17 cellular contexts compared by ENCODE assay signal in genomic region chr11:76685841-76686240, GRCh38. TPM values are rescaled to one million over a fixed set of nuclear protein-coding genes. Genes with fewer than 3 reads are reported as not detected.
DNase-seq lines count a peak whose midpoint lies in the region; ATAC-seq lines count a peak whose summit lies in the region.
"Had no signal": no experiment of that assay in that cellular context is flagged by ENCODE, and none has a peak within 500 bp of the region (broad histone marks: within the 10 kb centered on the region; RNA-seq: fewer than 3 reads in every experiment).

No MANE protein-coding gene starts in this region.

- POLR2A ChIA-PET in activated naive CD8-positive, alpha-beta T cell treated with anti-CD3 and anti-CD28 coated beads, Interleukin-2, amount 10 ng/mL, durations not matched to agents 7 days and 5 days (lab: Charles Lee) = interaction anchor here (1.0 kb wide), 1 partner anchor 451 kb away, joined by 6 read pairs; no protein-coding TSS in a partner anchor

- peaks cover 18% of the 10 kb centered on the region for H3K4me1 Mint-ChIP-seq in stimulated activated naive CD8-positive, alpha-beta T cell treated with anti-CD3 and anti-CD28 coated beads, Interleukin-15, Interleukin-2, amounts not matched to agents 100 ng/mL and 50 ng/mL, for 24 hours (ENCODE audit: low read depth)
- peaks cover 22% of the 10 kb centered on the region for H3K4me1 Mint-ChIP-seq in activated naive CD8-positive, alpha-beta T cell treated with anti-CD3 and anti-CD28 coated beads, Interleukin-2, amount 10 ng/mL, durations not matched to agents 7 days and 5 days

- ATAC-seq in stimulated activated naive CD8-positive, alpha-beta T cell treated with anti-CD3 and anti-CD28 coated beads, Interleukin-15, Interleukin-2, amounts not matched to agents 100 U/mL and 50 U/mL, for 24 hours = no peak
- ATAC-seq in activated naive CD8-positive, alpha-beta T cell treated with anti-CD3 and anti-CD28 coated beads, Interleukin-2, amount 10 ng/mL, durations not matched to agents 7 days and 5 days (ENCODE audit: low read depth) = no peak
- ATAC-seq in GM21367 (IDR thresholded peaks at IDR 0.05; ENCODE audit: unreplicated experiment) (no peak), HG02642 (IDR thresholded peaks at IDR 0.05; ENCODE audit: poor library complexity, unreplicated experiment) (no peak)
- ATAC-seq: heart right ventricle had no signal

- no peaks in the 10 kb centered on the region for H3K9me3 Mint-ChIP-seq in stimulated activated naive CD8-positive, alpha-beta T cell treated with anti-CD3 and anti-CD28 coated beads, Interleukin-15, Interleukin-2, amounts not matched to agents 100 ng/mL and 50 ng/mL, for 24 hours
- H3K9me3 Mint-ChIP-seq in activated naive CD8-positive, alpha-beta T cell treated with anti-CD3 and anti-CD28 coated beads, Interleukin-2, amount 10 ng/mL, durations not matched to agents 7 days and 5 days = no peaks in the 10 kb centered on the region

- H3K27me3 Mint-ChIP-seq in stimulated activated naive CD8-positive, alpha-beta T cell treated with anti-CD3 and anti-CD28 coated beads, Interleukin-15, Interleukin-2, amounts not matched to agents 100 ng/mL and 50 ng/mL, for 24 hours = peaks cover 6% of the 10 kb centered on the region
- H3K27me3 Mint-ChIP-seq in activated naive CD8-positive, alpha-beta T cell treated with anti-CD3 and anti-CD28 coated beads, Interleukin-2, amount 10 ng/mL, durations not matched to agents 7 days and 5 days = peaks cover 7% of the 10 kb centered on the region

- H3K36me3 Mint-ChIP-seq in stimulated activated naive CD8-positive, alpha-beta T cell treated with anti-CD3 and anti-CD28 coated beads, Interleukin-15, Interleukin-2, amounts not matched to agents 100 ng/mL and 50 ng/mL, for 24 hours (ENCODE audit: low read depth) = no peaks in the 10 kb centered on the region
- no peaks in the 10 kb centered on the region for H3K36me3 Mint-ChIP-seq in activated naive CD8-positive, alpha-beta T cell treated with anti-CD3 and anti-CD28 coated beads, Interleukin-2, amount 10 ng/mL, durations not matched to agents 7 days and 5 days

- no peak for DNase-seq in stimulated activated naive CD8-positive, alpha-beta T cell treated with anti-CD3 and anti-CD28 coated beads, Interleukin-15, Interleukin-2, amounts not matched to agents 100 U/mL and 50 U/mL, for 24 hours
- DNase-seq in NOMO-1 (lab: John Stamatoyannopoulos, UW; ENCODE audit: unreplicated experiment in 2 of 2) = peak; percentile 57 to 58
- DNase-seq in activated naive CD8-positive, alpha-beta T cell treated with anti-CD3 and anti-CD28 coated beads, Interleukin-2, amount 10 ng/mL, durations not matched to agents 7 days and 5 days = no peak
- DNase-seq in KG1 (lab: John Stamatoyannopoulos, UW) = no peak
- no peak for DNase-seq in kidney tubule cell (ENCODE audit: low spot score)
- DNase-seq: activated CD4-positive, alpha-beta T cell treated with anti-CD3 and anti-CD28 coated beads for 36 hours; anterior cingulate cortex; cerebellar nuclear complex; HCEC 1CT; heart right ventricle; Kasumi-1; NCI-H146; tibial artery had no signal

- H3K4me3 Mint-ChIP-seq in stimulated activated naive CD8-positive, alpha-beta T cell treated with anti-CD3 and anti-CD28 coated beads, Interleukin-15, Interleukin-2, amounts not matched to agents 100 ng/mL and 50 ng/mL, for 24 hours = peak overlapping the region; percentile 53
- H3K4me3 Mint-ChIP-seq in activated naive CD8-positive, alpha-beta T cell treated with anti-CD3 and anti-CD28 coated beads, Interleukin-2, amount 10 ng/mL, durations not matched to agents 7 days and 5 days = peak overlapping the region; percentile 73
- H3K4me3 Mint-ChIP-seq: activated CD4-positive, alpha-beta T cell treated with anti-CD3 and anti-CD28 coated beads for 36 hours had no signal

- H3K27ac Mint-ChIP-seq in stimulated activated naive CD8-positive, alpha-beta T cell treated with anti-CD3 and anti-CD28 coated beads, Interleukin-15, Interleukin-2, amounts not matched to agents 100 ng/mL and 50 ng/mL, for 24 hours = peak overlapping the region; percentile 86
- H3K27ac Mint-ChIP-seq in activated naive CD8-positive, alpha-beta T cell treated with anti-CD3 and anti-CD28 coated beads, Interleukin-2, amount 10 ng/mL, durations not matched to agents 7 days and 5 days = peak overlapping the region; percentile 88
- H3K27ac Mint-ChIP-seq: activated CD4-positive, alpha-beta T cell treated with anti-CD3 and anti-CD28 coated beads for 36 hours; progenitor cell of endocrine pancreas had no signal

RNA-seq across cellular contexts. Expression of gene LRRC32, which starts 15.3 kb away (rescaled TPM):
- under 1 TPM; 0.34 to 0.75 TPM for total RNA-seq in activated naive CD8-positive, alpha-beta T cell treated with anti-CD3 and anti-CD28 coated beads, Interleukin-2, amount 10 ng/mL, durations not matched to agents 7 days and 5 days

Comparison
In these comparisons a context has a peak if more than half of its experiments do, and no peak if none do; other contexts are left out.
1. DNase-seq: peak in NOMO-1 (2 of 2); none in stimulated activated naive CD8-positive, alpha-beta T cell treated with anti-CD3 and anti-CD28 coated beads, Interleukin-15, Interleukin-2, amounts not matched to agents 100 U/mL and 50 U/mL, for 24 hours (single experiment), activated naive CD8-positive, alpha-beta T cell treated with anti-CD3 and anti-CD28 coated beads, Interleukin-2, amount 10 ng/mL, durations not matched to agents 7 days and 5 days (single experiment), KG1 (single experiment) and kidney tubule cell (single experiment).